8 cellular contexts compared by ENCODE assay signal in the genomic region with DNA sequence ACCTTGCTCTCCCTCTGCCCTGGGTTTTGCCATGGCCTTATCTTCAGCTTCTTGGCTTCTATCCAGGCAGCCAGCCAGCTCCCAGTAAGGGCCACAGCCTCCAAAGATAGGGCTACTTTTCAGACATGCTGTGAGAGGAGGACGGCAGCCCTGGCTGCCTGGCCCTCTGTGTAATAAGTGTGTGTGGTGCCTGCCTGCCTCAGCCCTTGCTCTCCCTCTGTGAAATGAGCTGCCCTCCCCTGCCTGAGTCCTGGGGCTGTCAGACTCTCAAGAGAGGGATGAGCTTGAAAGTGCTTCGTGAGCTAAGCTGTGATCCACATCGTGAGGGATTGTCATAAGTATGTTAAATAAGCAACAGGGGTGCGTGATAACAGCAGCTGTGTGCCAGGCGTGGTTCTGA. TPM values are rescaled to one million over a fixed set of nuclear protein-coding genes. Genes with fewer than 3 reads are reported as not detected.
A peak's percentile ranks its signal among the peaks of the same experiment; 100 is the strongest.
DNase-seq lines count a peak whose midpoint lies in the region; ATAC-seq and TF ChIP-seq lines count a peak whose summit lies in the region.

No MANE protein-coding gene starts in this region.

- peak overlapping the region; percentile 54 for H3K27ac ChIP-seq in mesenchymal stem cell (ENCODE audit: low read length, poor library complexity, severe bottlenecking)
- peak overlapping the region; percentile 66 to 83 (median 74) for H3K27ac ChIP-seq in upper lobe of left lung
- no peak overlapping the region for H3K27ac ChIP-seq in OCI-LY7 (ENCODE audit: low read depth, low read length, poor library complexity, severe bottlenecking)

- H3K18ac ChIP-seq in mesenchymal stem cell (ENCODE audit: low read depth in 1 of 2, low read length in 2 of 2), result peak overlapping the region; percentile 0 to 68

- H3K4me1 ChIP-seq in mesenchymal stem cell (ENCODE audit: control insufficient read depth, insufficient read depth, low read depth, low read length) (peaks cover 59% of the 10 kb centered on the region), upper lobe of left lung (peaks cover 65 to 87% (median 77%) of the 10 kb centered on the region in 4 donors), OCI-LY7 (ENCODE audit: insufficient read depth, low read length, poor library complexity, severe bottlenecking) (peaks cover 30% of the 10 kb centered on the region)

- peak overlapping the region; percentile 4 for H2BK5ac ChIP-seq in mesenchymal stem cell (ENCODE audit: low read depth, low read length, poor library complexity, severe bottlenecking)

- H3K4ac ChIP-seq in mesenchymal stem cell (ENCODE audit: low read depth in 1 of 2, low read length in 2 of 2), result no peak overlapping the region

- TF ChIP-seq CTCF in upper lobe of left lung (IDR thresholded peaks at IDR 0.05), result no peak
- no peak for TF ChIP-seq CTCF in OCI-LY7 (conservative IDR thresholded peaks at IDR 0.05; ENCODE audit: low read length)

- H2AK5ac ChIP-seq in mesenchymal stem cell (ENCODE audit: low read length, severe bottlenecking), result peak overlapping the region; percentile 28

- peak overlapping the region; percentile 44 for H2BK15ac ChIP-seq in mesenchymal stem cell (ENCODE audit: low read depth, poor library complexity, severe bottlenecking)

- no peak overlapping the region for H3K4me3 Mint-ChIP-seq in activated naive CD8-positive, alpha-beta T cell treated with anti-CD3 and anti-CD28 coated beads for 36 hours

- no TSS peak for BruUV-seq in OCI-LY7 (replicated peaks; lab: Mats Ljungman, UMichigan)

- H3K9me2 ChIP-seq in OCI-LY7 (ENCODE audit: insufficient read depth, low read length), result no peaks in the 10 kb centered on the region

- H3K79me2 ChIP-seq in OCI-LY7 (ENCODE audit: insufficient read depth, low read depth, low read length), result no peaks in the 10 kb centered on the region

- no peaks in the 10 kb centered on the region for H3K79me1 ChIP-seq in mesenchymal stem cell (replicated peaks; ENCODE audit: low read length, poor library complexity, severe bottlenecking)

- H3K27me3 Mint-ChIP-seq in activated naive CD8-positive, alpha-beta T cell treated with anti-CD3 and anti-CD28 coated beads for 36 hours, result no peaks in the 10 kb centered on the region

- no peak overlapping the region for H3K27ac Mint-ChIP-seq in activated naive CD8-positive, alpha-beta T cell treated with anti-CD3 and anti-CD28 coated beads for 36 hours

- peaks cover 14 to 28% of the 10 kb centered on the region in 2 experiments for H3K36me3 ChIP-seq in mesenchymal stem cell (ENCODE audit: control insufficient read depth in 1 of 2, insufficient read depth in 2 of 2, low read depth in 1 of 2, low read length in 2 of 2)
- peaks cover 0 to 10% (median 7%) of the 10 kb centered on the region in 4 donors for H3K36me3 ChIP-seq in upper lobe of left lung
- H3K36me3 ChIP-seq in OCI-LY7 (ENCODE audit: insufficient read depth, low read length), result no peaks in the 10 kb centered on the region

- H2AFZ ChIP-seq in mesenchymal stem cell (ENCODE audit: low read depth, low read length) (no peak overlapping the region), OCI-LY7 (ENCODE audit: low read length) (no peak overlapping the region)

- H2BK120ac ChIP-seq in mesenchymal stem cell (ENCODE audit: low read depth, low read length), result no peak overlapping the region

- intact Hi-C loops in OCI-LY7 (cut with micrococcal nuclease; ENCODE audit: unreplicated experiment), result no loop called here

- TF ChIP-seq EP300 in upper lobe of left lung (IDR thresholded peaks at IDR 0.05), result no peak

- no peaks in the 10 kb centered on the region for H3K4me1 Mint-ChIP-seq in activated naive CD8-positive, alpha-beta T cell treated with anti-CD3 and anti-CD28 coated beads for 36 hours

- peak in 1 of 2 donors; percentile 43 for ATAC-seq in upper lobe of left lung (ENCODE audit: low FRiP score in 2 of 2)
- ATAC-seq in GM19035 (IDR thresholded peaks at IDR 0.05; ENCODE audit: unreplicated experiment), result no peak

- H3K9me3 Mint-ChIP-seq in activated naive CD8-positive, alpha-beta T cell treated with anti-CD3 and anti-CD28 coated beads for 36 hours, result no peaks in the 10 kb centered on the region

- peak overlapping the region in 1 of 2 experiments; percentile 5 for H3K4me3 ChIP-seq in mesenchymal stem cell (ENCODE audit: insufficient read depth in 1 of 2, low read depth in 1 of 2, low read length in 2 of 2)
- H3K4me3 ChIP-seq in upper lobe of left lung, result no peak overlapping the region
- H3K4me3 ChIP-seq in OCI-LY7 (ENCODE audit: low read depth, low read length, poor library complexity, severe bottlenecking), result no peak overlapping the region

- DNase-seq in NCI-H1092 treated with DMSO at 0.1 percent for 48 hours (lab: John Stamatoyannopoulos, UW) (peak; percentile 3), NCI-H1092 (lab: John Stamatoyannopoulos, UW) (no peak), dermis blood vessel endothelial cell (peak; percentile 42), mesenchymal stem cell (peak; percentile 84), upper lobe of left lung (peak in 1 of 2 donors; percentile 52), OCI-LY7 (ENCODE audit: low spot score) (no peak)
- no peak for DNase-seq in activated naive CD8-positive, alpha-beta T cell treated with anti-CD3 and anti-CD28 coated beads for 36 hours

- H3K14ac ChIP-seq in mesenchymal stem cell (ENCODE audit: low read length in 2 of 2), result no peak overlapping the region

- no peak overlapping the region for H4K8ac ChIP-seq in mesenchymal stem cell (ENCODE audit: low read length)

- H3K9ac ChIP-seq in mesenchymal stem cell (ENCODE audit: low read length), result peak overlapping the region; percentile 74

- POLR2A ChIA-PET in OCI-LY7 (lab: Charles Lee), result interaction anchor here (1.0 to 1.4 kb wide), 2 partner anchors 14 to 17 kb away, joined by 4 read pairs; no protein-coding TSS in a partner anchor

- WGBS in mesenchymal stem cell, result 26% methylated on average over 5 of the region's 5 CpGs
- WGBS in upper lobe of left lung, 2 donors, result 49 to 51% methylated on average over 4 to 5 of the region's 5 CpGs

- H3K9me3 ChIP-seq in mesenchymal stem cell (ENCODE audit: control insufficient read depth, low read length) (no peaks in the 10 kb centered on the region), upper lobe of left lung (no peaks in the 10 kb centered on the region), OCI-LY7 (ENCODE audit: low read length) (no peaks in the 10 kb centered on the region)

- H3K27me3 ChIP-seq in mesenchymal stem cell (ENCODE audit: control insufficient read depth in 1 of 2, insufficient read depth in 1 of 2, low read length in 2 of 2), result no peaks in the 10 kb centered on the region
- H3K27me3 ChIP-seq in upper lobe of left lung, result no peaks in the 10 kb centered on the region

- peaks cover 2% of the 10 kb centered on the region; the same call in 1 of the 2 replicates for H4K20me1 ChIP-seq in OCI-LY7 (ENCODE audit: insufficient read depth, low read length)

- no peak overlapping the region for H4K91ac ChIP-seq in mesenchymal stem cell (ENCODE audit: low read length)

- no peak for TF ChIP-seq POLR2A in upper lobe of left lung (IDR thresholded peaks at IDR 0.05)

- H2BK12ac ChIP-seq in mesenchymal stem cell (ENCODE audit: low read length in 2 of 2), result peak overlapping the region; percentile 1 to 21

- no peaks in the 10 kb centered on the region for H3K36me3 Mint-ChIP-seq in activated naive CD8-positive, alpha-beta T cell treated with anti-CD3 and anti-CD28 coated beads for 36 hours

- no peak overlapping the region for H3K4me2 ChIP-seq in mesenchymal stem cell (ENCODE audit: low read length, poor library complexity, severe bottlenecking)
- H3K4me2 ChIP-seq in OCI-LY7 (ENCODE audit: low read length), result no peak overlapping the region

- no peak overlapping the region for H3K23ac ChIP-seq in mesenchymal stem cell (ENCODE audit: low read length in 2 of 2)

- CTCF ChIA-PET in OCI-LY7 (lab: Charles Lee; ENCODE audit: unreplicated experiment), result interaction anchor here (2.6 kb wide), 1 partner anchor 26 kb away, joined by 9 read pairs; no protein-coding TSS in a partner anchor

RNA-seq across cellular contexts. Expression of gene NDST1, which starts 8.1 kb away (rescaled TPM):
- total RNA-seq in dermis blood vessel endothelial cell (68.1 and 99.5 TPM in 2 replicates), upper lobe of left lung (100 to 1,000 TPM in 5 of 6 donors, 10 to 100 TPM in 1; 81.7 to 265 (median 166) TPM), OCI-LY7 (2022) (26.6 and 28.4 TPM in 2 replicates)
- 64.3 TPM for polyA plus RNA-seq in mesenchymal stem cell (2013, experiment 1 of 2)
- 64.6 TPM for polyA plus RNA-seq in mesenchymal stem cell (2013, experiment 2 of 2)
- 8.8 and 9.5 TPM in 2 replicates for total RNA-seq in OCI-LY7 (2014; rRNA removed; shearing (Covaris generic))
- 1 to 10 TPM; 7.1 to 7.3 TPM for total RNA-seq in activated naive CD8-positive, alpha-beta T cell treated with anti-CD3 and anti-CD28 coated beads for 36 hours

Comparison
In these comparisons a context has a peak if more than half of its experiments do, and no peak if none do; other contexts are left out.
1. DNase-seq: peak in NCI-H1092 treated with DMSO at 0.1 percent for 48 hours (single experiment), dermis blood vessel endothelial cell (single experiment) and mesenchymal stem cell (single experiment); none in NCI-H1092 (single experiment), OCI-LY7 (single experiment) and activated naive CD8-positive, alpha-beta T cell treated with anti-CD3 and anti-CD28 coated beads for 36 hours (single experiment).